Comparison of ENCODE assay signal across 9 cellular contexts in the genomic region with DNA sequence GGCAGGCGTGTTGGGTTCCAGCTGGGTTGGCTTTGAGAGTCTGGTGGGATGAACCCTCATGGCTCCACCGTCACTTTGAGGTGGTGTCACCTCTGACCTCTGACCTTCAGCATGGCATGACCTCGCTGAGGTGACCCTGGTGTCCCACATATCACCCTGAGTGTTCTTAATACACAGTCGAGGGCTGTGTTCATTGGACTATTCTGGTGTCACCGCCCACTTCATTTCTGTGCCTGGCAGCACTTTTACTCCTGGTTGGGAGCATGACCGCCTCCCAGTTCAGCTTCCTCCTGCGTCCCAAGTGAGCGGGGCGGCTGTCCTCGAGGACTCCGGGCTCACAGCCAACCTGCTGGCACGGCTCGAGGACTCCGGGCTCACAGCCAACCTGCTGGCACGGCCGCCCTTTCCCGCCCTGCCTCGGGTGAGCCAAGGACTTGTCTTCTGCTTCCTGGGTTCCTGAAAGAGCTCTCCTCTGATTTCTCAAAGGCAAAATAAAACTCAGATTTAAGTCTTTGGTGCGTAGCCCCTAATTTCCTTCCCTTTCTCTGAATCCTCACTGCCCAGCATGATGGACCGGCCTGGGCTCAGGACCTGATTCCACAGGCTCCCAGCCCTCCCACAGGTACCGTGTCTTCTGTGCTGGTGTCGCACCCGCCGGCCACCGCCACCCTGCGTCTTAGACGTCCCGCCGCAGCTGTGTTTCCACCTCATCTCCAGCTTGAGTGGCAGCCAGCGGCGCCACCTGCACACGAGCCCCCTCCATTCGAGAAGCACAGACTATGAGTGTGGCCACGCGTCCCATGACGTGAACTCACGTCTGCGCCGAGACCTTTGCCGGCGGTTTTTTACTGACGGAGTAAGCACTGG. TPM values are rescaled to one million over a fixed set of nuclear protein-coding genes. Genes with fewer than 3 reads are reported as not detected.
A peak's percentile ranks its signal among the peaks of the same experiment; 100 is the strongest.
DNase-seq lines count a peak whose midpoint lies in the region; ATAC-seq and TF ChIP-seq lines count a peak whose summit lies in the region.
"Had no signal": no experiment of that assay in that cellular context is flagged by ENCODE, and none has a peak within 500 bp of the region (broad histone marks: within the 10 kb centered on the region; RNA-seq: fewer than 3 reads in every experiment).

No MANE protein-coding gene starts in this region.

- H3K4me1 Mint-ChIP-seq in type B pancreatic cell (ENCODE audit: unreplicated experiment) = no peaks in the 10 kb centered on the region

- no peak overlapping the region for H3K9ac ChIP-seq in mesenchymal stem cell (ENCODE audit: low read length)

- H3K9me3 ChIP-seq in HAP-1 (no peaks in the 10 kb centered on the region), mesenchymal stem cell (ENCODE audit: control insufficient read depth, low read length) (no peaks in the 10 kb centered on the region)

- no peak overlapping the region for H2BK15ac ChIP-seq in mesenchymal stem cell (ENCODE audit: low read depth, poor library complexity, severe bottlenecking)

- no peak for ATAC-seq in GM18909 (IDR thresholded peaks at IDR 0.05; ENCODE audit: poor library complexity, unreplicated experiment)

- H4K91ac ChIP-seq in mesenchymal stem cell (ENCODE audit: low read length) = no peak overlapping the region

- H3K27ac ChIP-seq in layer of hippocampus (ENCODE audit: low read depth, low read length) (peak overlapping the region; percentile 42), mesenchymal stem cell (ENCODE audit: low read length, poor library complexity, severe bottlenecking) (no peak overlapping the region)

- H2BK5ac ChIP-seq in mesenchymal stem cell (ENCODE audit: low read depth, low read length, poor library complexity, severe bottlenecking) = no peak overlapping the region

- H3K36me3 Mint-ChIP-seq in type B pancreatic cell = peaks cover 7% of the 10 kb centered on the region

- peaks cover 4% of the 10 kb centered on the region for H3K79me1 ChIP-seq in mesenchymal stem cell (replicated peaks; ENCODE audit: low read length, poor library complexity, severe bottlenecking)

- no peaks in the 10 kb centered on the region for H3K27me3 Mint-ChIP-seq in type B pancreatic cell

- no peak overlapping the region for H3K18ac ChIP-seq in mesenchymal stem cell (ENCODE audit: low read depth in 1 of 2, low read length in 2 of 2)

- no peaks in the 10 kb centered on the region; the same call in 1 of the 2 replicates for H3K36me3 ChIP-seq in HAP-1 (replicated peaks)
- H3K36me3 ChIP-seq in mesenchymal stem cell (ENCODE audit: control insufficient read depth in 1 of 2, insufficient read depth in 2 of 2, low read depth in 1 of 2, low read length in 2 of 2) = peaks cover under 1 to 13% of the 10 kb centered on the region in 2 experiments

- TF ChIP-seq CTCF in cardiac fibroblast (IDR thresholded peaks at IDR 0.05; ENCODE audit: low read depth, low read length) (no peak), type B pancreatic cell (conservative IDR thresholded peaks at IDR 0.05) (no peak)

- H3K23ac ChIP-seq in mesenchymal stem cell (ENCODE audit: low read length in 2 of 2) = no peak overlapping the region

- no peak overlapping the region for H3K4ac ChIP-seq in mesenchymal stem cell (ENCODE audit: low read depth in 1 of 2, low read length in 2 of 2)

- H3K4me3 ChIP-seq in cardiac fibroblast (replicated peaks in 1 of 2; ENCODE audit: low read depth in 2 of 2, low read length in 2 of 2) = no peak overlapping the region
- no peak overlapping the region for H3K4me3 ChIP-seq in HAP-1
- no peak overlapping the region for H3K4me3 ChIP-seq in mesenchymal stem cell (ENCODE audit: insufficient read depth in 1 of 2, low read depth in 1 of 2, low read length in 2 of 2)

- no peak overlapping the region for H3K4me2 ChIP-seq in mesenchymal stem cell (ENCODE audit: low read length, poor library complexity, severe bottlenecking)

- no peak overlapping the region for H3K4me3 Mint-ChIP-seq in type B pancreatic cell

- H2AFZ ChIP-seq in mesenchymal stem cell (ENCODE audit: low read depth, low read length) = no peak overlapping the region

- H2BK12ac ChIP-seq in mesenchymal stem cell (ENCODE audit: low read length in 2 of 2) = no peak overlapping the region

- no peak overlapping the region for H2AK5ac ChIP-seq in mesenchymal stem cell (ENCODE audit: low read length, severe bottlenecking)

- H2BK120ac ChIP-seq in mesenchymal stem cell (ENCODE audit: low read depth, low read length) = no peak overlapping the region

- no peak overlapping the region for H3K14ac ChIP-seq in mesenchymal stem cell (ENCODE audit: low read length in 2 of 2)

- 92% methylated on average over 42 of the region's 42 CpGs for WGBS in mesenchymal stem cell

- no peak overlapping the region for H3K27ac Mint-ChIP-seq in type B pancreatic cell

- in situ Hi-C loops in HAP-1 (cut with MboI; ENCODE audit: low sequenced_read_pairs) = no loop called here

- DNase-seq in Daoy (ENCODE audit: low read depth) (peak; percentile 80), NCI-H2196 (lab: John Stamatoyannopoulos, UW; ENCODE audit: unreplicated experiment) (peak; percentile 83), cardiac fibroblast (ENCODE audit: low read depth in 2 of 2) (peak; percentile 45 to 81), type B pancreatic cell (ENCODE audit: extremely low spot score, unreplicated experiment) (peak; percentile 67), HAP-1 (ENCODE audit: low spot score in 2 of 2) (no peak), mesenchymal stem cell (no peak)

- H3K4me1 ChIP-seq in HAP-1 (no peaks in the 10 kb centered on the region), mesenchymal stem cell (ENCODE audit: control insufficient read depth, insufficient read depth, low read depth, low read length) (peaks cover 15% of the 10 kb centered on the region)

- H3K27me3 ChIP-seq in layer of hippocampus (ENCODE audit: control insufficient read depth, insufficient read depth, low read length) (no peaks in the 10 kb centered on the region), HAP-1 (ENCODE audit: low read depth) (no peaks in the 10 kb centered on the region), mesenchymal stem cell (ENCODE audit: control insufficient read depth in 1 of 2, insufficient read depth in 1 of 2, low read length in 2 of 2) (no peaks in the 10 kb centered on the region)

- no peaks in the 10 kb centered on the region for H3K9me3 Mint-ChIP-seq in type B pancreatic cell
- H3K9me3 Mint-ChIP-seq: activated naive CD4-positive, alpha-beta T cell treated with anti-CD3 and anti-CD28 coated beads, Interleukin-2, amount 50 U/mL, for 72 hours had no signal

- H4K8ac ChIP-seq in mesenchymal stem cell (ENCODE audit: low read length) = no peak overlapping the region

RNA-seq across cellular contexts. Expression of gene ATP4B, which starts 10.4 kb away (rescaled TPM):
- not detected in 2 replicates for total RNA-seq in Daoy (2014; rRNA removed; shearing (Covaris generic))
- 2.0 and 26.7 TPM in 2 replicates for total RNA-seq in type B pancreatic cell (ENCODE audit: low replicate concordance)
- polyA plus RNA-seq in mesenchymal stem cell (2013, experiment 1 of 2) = not detected
- not detected for polyA plus RNA-seq in mesenchymal stem cell (2013, experiment 2 of 2)
- total RNA-seq: activated naive CD4-positive, alpha-beta T cell treated with anti-CD3 and anti-CD28 coated beads, Interleukin-2, amount 50 U/mL, for 72 hours had no signal

RNA-seq across cellular contexts. Expression of gene GRK1, which starts 19.4 kb away (rescaled TPM):
- not detected in 2 replicates for total RNA-seq in Daoy (2014; rRNA removed; shearing (Covaris generic))
- total RNA-seq in type B pancreatic cell (ENCODE audit: low replicate concordance) = 0.24 and 0.85 TPM in 2 replicates
- not detected for polyA plus RNA-seq in mesenchymal stem cell (2013, experiment 1 of 2)
- polyA plus RNA-seq in mesenchymal stem cell (2013, experiment 2 of 2) = not detected

Comparison
In these comparisons a context has a peak if more than half of its experiments do, and no peak if none do; other contexts are left out.
1. DNase-seq: peak in Daoy (single experiment), NCI-H2196 (single experiment), cardiac fibroblast (2 of 2) and type B pancreatic cell (single experiment); none in HAP-1 (0 of 2) and mesenchymal stem cell (single experiment).